Comparison of ENCODE assay signal across 14 cellular contexts in the genomic region with DNA sequence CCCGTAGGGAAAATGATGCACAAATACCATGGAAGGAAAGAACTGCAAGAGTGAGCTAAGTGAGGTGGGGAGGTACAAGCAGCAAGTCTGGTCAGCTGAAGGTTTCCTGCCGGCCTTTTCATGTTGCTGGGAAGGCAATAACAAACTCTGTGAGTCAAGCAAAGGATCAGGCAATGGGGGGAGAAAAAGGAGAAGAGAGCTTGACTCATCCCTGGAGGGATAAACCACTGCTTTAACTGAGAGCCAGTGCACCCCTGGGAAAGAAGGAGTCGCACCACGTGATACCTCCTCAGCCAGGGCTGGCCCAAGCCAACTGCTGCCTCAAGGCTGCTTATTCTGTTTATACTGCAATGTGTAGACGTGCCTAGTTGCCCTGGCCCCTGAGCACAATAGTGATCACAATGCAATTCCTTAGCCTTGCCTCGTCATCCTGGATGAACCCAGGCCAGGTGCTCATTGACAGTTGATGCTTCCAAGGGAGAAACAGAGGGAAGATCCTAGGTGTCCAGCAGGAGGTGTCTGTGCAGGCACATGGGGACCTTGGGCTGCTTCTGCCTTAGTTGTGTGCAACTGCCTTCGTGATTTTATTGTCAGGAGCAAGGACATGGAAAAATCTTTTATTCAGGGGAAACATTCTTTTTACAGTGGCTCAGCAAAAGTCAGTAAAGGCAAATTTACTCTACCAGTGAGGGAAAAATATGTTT.
DNase-seq lines count a peak whose midpoint lies in the region; ATAC-seq and TF ChIP-seq lines count a peak whose summit lies in the region.
"Had no signal": no experiment of that assay in that cellular context is flagged by ENCODE, and none has a peak within 500 bp of the region (broad histone marks: within the 10 kb centered on the region; RNA-seq: fewer than 3 reads in every experiment).

No MANE protein-coding gene starts in this region.

- H3K9me3 Mint-ChIP-seq in activated T-cell treated with anti-CD3 and anti-CD28 coated beads, Interleukin-2, amount 50 U/mL, for 4 hours = no peaks in the 10 kb centered on the region

- no peak overlapping the region for H3K9ac ChIP-seq in SK-N-SH

- no peak for ATAC-seq in HG03432 (IDR thresholded peaks at IDR 0.05; ENCODE audit: unreplicated experiment)
- ATAC-seq in activated T-cell treated with anti-CD3 and anti-CD28 coated beads, Interleukin-2, amount 50 U/mL, for 4 hours = no peak
- ATAC-seq in GM21526 (IDR thresholded peaks at IDR 0.05; ENCODE audit: low FRiP score, unreplicated experiment) = no peak
- ATAC-seq: activated CD4-positive, alpha-beta T cell treated with anti-CD3 and anti-CD28 coated beads for 36 hours; K562 had no signal

- WGBS in SK-N-SH (ENCODE audit: low lambda C conversion rate) = 63% methylated on average over 7 of the region's 7 CpGs

- peak; percentile 82 for DNase-seq in GM03348 (ENCODE audit: low spot score)
- no peak for DNase-seq in SK-N-SH
- peak; percentile 85 for DNase-seq in fibroblast of villous mesenchyme (ENCODE audit: low read depth)
- DNase-seq in renal cortical epithelial cell (ENCODE audit: low read depth) = peak; percentile 62
- no peak for DNase-seq in activated T-cell treated with anti-CD3 and anti-CD28 coated beads, Interleukin-2, amount 50 U/mL, for 48 hours
- DNase-seq in activated T-cell treated with anti-CD3 and anti-CD28 coated beads, Interleukin-2, amount 50 U/mL, for 4 hours = no peak
- DNase-seq: activated CD4-positive, alpha-beta T cell treated with anti-CD3 and anti-CD28 coated beads for 36 hours; activated naive CD4-positive, alpha-beta T cell treated with anti-CD3 and anti-CD28 coated beads for 36 hours; DMS 273 treated with DMSO at 0.1 percent for 48 hours; NCI-H2171; SHP77 had no signal

- TF ChIP-seq CTCF in SK-N-SH (IDR thresholded peaks at IDR 0.05) (no peak), fibroblast of villous mesenchyme (IDR thresholded peaks at IDR 0.05; ENCODE audit: insufficient read depth, low read depth, low read length) (no peak)

- H3K27me3 Mint-ChIP-seq in activated T-cell treated with anti-CD3 and anti-CD28 coated beads, Interleukin-2, amount 50 U/mL, for 4 hours (ENCODE audit: low read depth) = peaks cover 6% of the 10 kb centered on the region

- peak overlapping the region in 1 of 2 experiments; percentile 51; a peak in 1 of 4 replicates for H3K27ac ChIP-seq in SK-N-SH (ENCODE audit: low read depth in 2 of 2, low read length in 1 of 2)

- no peaks in the 10 kb centered on the region for H3K4me1 Mint-ChIP-seq in activated T-cell treated with anti-CD3 and anti-CD28 coated beads, Interleukin-2, amount 50 U/mL, for 4 hours (ENCODE audit: low read depth)
- H3K4me1 Mint-ChIP-seq: activated CD4-positive, alpha-beta T cell treated with anti-CD3 and anti-CD28 coated beads for 36 hours had no signal

- no peaks in the 10 kb centered on the region for H3K36me3 Mint-ChIP-seq in activated T-cell treated with anti-CD3 and anti-CD28 coated beads, Interleukin-2, amount 50 U/mL, for 4 hours (ENCODE audit: insufficient read depth)

- H2AFZ ChIP-seq in SK-N-SH (ENCODE audit: low read depth) = no peak overlapping the region

- CTCF ChIA-PET in SK-N-SH (lab: Yijun Ruan, JAX) = no interaction called here

- no peaks in the 10 kb centered on the region for H3K9me3 ChIP-seq in SK-N-SH

- H3K4me2 ChIP-seq in SK-N-SH = peak overlapping the region; percentile 16; the same call in 1 of the 2 replicates

- H3K4me1 ChIP-seq in SK-N-SH (ENCODE audit: control insufficient read depth in 1 of 2, insufficient read depth in 2 of 2, low read depth in 1 of 2, low read length in 1 of 2) = peaks cover 0 to 16% of the 10 kb centered on the region in 2 experiments; a peak in 1 of 4 replicates

- H4K20me1 ChIP-seq in SK-N-SH (ENCODE audit: insufficient read depth) = no peaks in the 10 kb centered on the region

- H3K4me3 ChIP-seq in SK-N-SH (ENCODE audit: low read depth in 2 of 2, low read length in 1 of 2) (no peak overlapping the region), fibroblast of villous mesenchyme (ENCODE audit: low read depth, low read length) (no peak overlapping the region)
- H3K4me3 ChIP-seq: K562 had no signal

- no peak overlapping the region for H3K4me3 Mint-ChIP-seq in activated T-cell treated with anti-CD3 and anti-CD28 coated beads, Interleukin-2, amount 50 U/mL, for 4 hours
- H3K4me3 Mint-ChIP-seq: activated CD4-positive, alpha-beta T cell treated with anti-CD3 and anti-CD28 coated beads for 36 hours; activated naive CD4-positive, alpha-beta T cell treated with anti-CD3 and anti-CD28 coated beads for 36 hours had no signal

- H3K9me2 ChIP-seq in SK-N-SH = no peaks in the 10 kb centered on the region

- H3K27me3 ChIP-seq in SK-N-SH (ENCODE audit: insufficient read depth) = no peaks in the 10 kb centered on the region

- POLR2A ChIA-PET in SK-N-SH (lab: Yijun Ruan, JAX) = no interaction called here

- no peak for TF ChIP-seq EP300 in SK-N-SH (IDR thresholded peaks at IDR 0.05; ENCODE audit: borderline replicate concordance in 1 of 2, low read depth in 1 of 2, low read length in 1 of 2)

- TF ChIP-seq RAD21 in SK-N-SH (IDR thresholded peaks at IDR 0.05; ENCODE audit: low read length) = no peak

- H3K79me2 ChIP-seq in SK-N-SH (ENCODE audit: insufficient read depth) = no peaks in the 10 kb centered on the region

- no peaks in the 10 kb centered on the region for H3K36me3 ChIP-seq in SK-N-SH (replicated peaks in 1 of 2; ENCODE audit: control insufficient read depth in 1 of 2, insufficient read depth in 2 of 2, low read length in 1 of 2)

- H3F3A ChIP-seq in SK-N-SH (replicated peaks; ENCODE audit: insufficient read depth) = no peaks in the 10 kb centered on the region

TF ChIP-seq in SK-N-SH, 30 proteins besides CTCF, POLR2A, EP300 and RAD21:
- TF ChIP-seq FOSL2 (IDR thresholded peaks at IDR 0.05; ENCODE audit: borderline replicate concordance, low read depth) = peak; percentile 36; the same call in 1 of the 2 replicates
- TF ChIP-seq GATA2 (CRISPR knock-in tag; IDR thresholded peaks at IDR 0.05) = no peak
- TF ChIP-seq USF1 (IDR thresholded peaks at IDR 0.05; ENCODE audit: borderline replicate concordance, low read depth) = peak; percentile 79

Comparison
In these comparisons a context has a peak if more than half of its experiments do, and no peak if none do; other contexts are left out.
1. DNase-seq: peak in GM03348 (single experiment), fibroblast of villous mesenchyme (single experiment) and renal cortical epithelial cell (single experiment); none in SK-N-SH (single experiment), activated T-cell treated with anti-CD3 and anti-CD28 coated beads, Interleukin-2, amount 50 U/mL, for 48 hours (0 of 2) and activated T-cell treated with anti-CD3 and anti-CD28 coated beads, Interleukin-2, amount 50 U/mL, for 4 hours (single experiment).